ENCODE assay signal across 1 cellular context in genomic region chr20:48738399-48739304, GRCh38.
TF ChIP-seq lines count a peak whose summit lies in the region.

No MANE protein-coding gene starts in this region.

TF ChIP-seq in HepG2, 621 proteins besides CTCF, POLR2A, EP300 and RAD21 (continued from another document):
- peak; percentile 59; the same call in 1 of the 2 replicates for TF ChIP-seq ZNF609 (CRISPR knock-in tag; IDR thresholded peaks at IDR 0.05; ENCODE audit: borderline replicate concordance)
- peak; percentile 78; the same call in 1 of the 2 replicates for TF ChIP-seq ZNF691 (CRISPR knock-in tag; IDR thresholded peaks at IDR 0.05; ENCODE audit: borderline replicate concordance, low read depth)
- TF ChIP-seq ARID5B (CRISPR knock-in tag; IDR thresholded peaks at IDR 0.05) = peak; percentile 80
- TF ChIP-seq CSRNP1 (CRISPR knock-in tag; IDR thresholded peaks at IDR 0.05) = no peak
- no peak for TF ChIP-seq ZNF30 (CRISPR knock-in tag; IDR thresholded peaks at IDR 0.05)
- peak; percentile 3; the same call in 1 of the 2 replicates for TF ChIP-seq ZZZ3 (CRISPR knock-in tag; IDR thresholded peaks at IDR 0.05; ENCODE audit: borderline replicate concordance)
- TF ChIP-seq REL (CRISPR knock-in tag; conservative IDR thresholded peaks at IDR 0.05) = no peak
- no peak for TF ChIP-seq KLF9 (CRISPR knock-in tag; IDR thresholded peaks at IDR 0.05; ENCODE audit: low read depth)
- no peak for TF ChIP-seq SP4 (CRISPR knock-in tag; IDR thresholded peaks at IDR 0.05)
- TF ChIP-seq ARHGAP35 (CRISPR knock-in tag; IDR thresholded peaks at IDR 0.05; ENCODE audit: borderline replicate concordance) = no peak; the same call in 1 of the 2 replicates
- peak; percentile 77; the same call in 1 of the 2 replicates for TF ChIP-seq ZMAT3 (CRISPR knock-in tag; conservative IDR thresholded peaks at IDR 0.05)
- TF ChIP-seq EHMT2 (IDR thresholded peaks at IDR 0.05; ENCODE audit: borderline replicate concordance, low read depth, low read length) = no peak
- no peak for TF ChIP-seq FOXA1 (IDR thresholded peaks at IDR 0.05)
- TF ChIP-seq FOXA1 (CRISPR knock-in tag; IDR thresholded peaks at IDR 0.05) = no peak; the same call in 1 of the 2 replicates
- TF ChIP-seq NR2F1 (CRISPR knock-in tag; IDR thresholded peaks at IDR 0.05) = no peak
- peak; percentile 82 for TF ChIP-seq SALL1 (CRISPR knock-in tag; IDR thresholded peaks at IDR 0.05)
- TF ChIP-seq ZNF678 (CRISPR knock-in tag; IDR thresholded peaks at IDR 0.05) = no peak
- TF ChIP-seq YEATS4 (CRISPR knock-in tag; IDR thresholded peaks at IDR 0.05; ENCODE audit: borderline replicate concordance) = no peak
- no peak for TF ChIP-seq MLLT10 (CRISPR knock-in tag; IDR thresholded peaks at IDR 0.05)
- TF ChIP-seq ZNF816 (CRISPR knock-in tag; IDR thresholded peaks at IDR 0.05; ENCODE audit: borderline replicate concordance) = no peak
- TF ChIP-seq ZNF737 (CRISPR knock-in tag; IDR thresholded peaks at IDR 0.05; ENCODE audit: borderline replicate concordance) = no peak
- no peak; the same call in 1 of the 2 replicates for TF ChIP-seq DMTF1 (CRISPR knock-in tag; IDR thresholded peaks at IDR 0.05)
- TF ChIP-seq ZNF614 (CRISPR knock-in tag; IDR thresholded peaks at IDR 0.05; ENCODE audit: borderline replicate concordance) = no peak
- no peak for TF ChIP-seq SCMH1 (CRISPR knock-in tag; IDR thresholded peaks at IDR 0.05; ENCODE audit: borderline replicate concordance)
- no peak for TF ChIP-seq ZFP1 (CRISPR knock-in tag; IDR thresholded peaks at IDR 0.05)
- no peak for TF ChIP-seq SALL2 (CRISPR knock-in tag; IDR thresholded peaks at IDR 0.05)
- TF ChIP-seq ATAD3A (CRISPR knock-in tag; IDR thresholded peaks at IDR 0.05) = no peak
- peak; percentile 54 for TF ChIP-seq ZFY (CRISPR knock-in tag; IDR thresholded peaks at IDR 0.05)
- peak; percentile 48 for TF ChIP-seq PITX1 (CRISPR knock-in tag; IDR thresholded peaks at IDR 0.05)
- no peak for TF ChIP-seq NFE2 (CRISPR knock-in tag; IDR thresholded peaks at IDR 0.05)
- peak; percentile 39; the same call in 1 of the 2 replicates for TF ChIP-seq ZSCAN21 (CRISPR knock-in tag; IDR thresholded peaks at IDR 0.05; ENCODE audit: borderline replicate concordance)
- TF ChIP-seq IRF2 (CRISPR knock-in tag; IDR thresholded peaks at IDR 0.05) = peak; percentile 16; the same call in 1 of the 2 replicates
- no peak for TF ChIP-seq MIER3 (CRISPR knock-in tag; IDR thresholded peaks at IDR 0.05; ENCODE audit: borderline replicate concordance)
- no peak for TF ChIP-seq ZNF17 (CRISPR knock-in tag; IDR thresholded peaks at IDR 0.05)
- TF ChIP-seq ISL2 (CRISPR knock-in tag; IDR thresholded peaks at IDR 0.05) = no peak
- no peak for TF ChIP-seq GATAD1 (CRISPR knock-in tag; IDR thresholded peaks at IDR 0.05)
- TF ChIP-seq KLF6 (CRISPR knock-in tag; IDR thresholded peaks at IDR 0.05) = no peak
- no peak for TF ChIP-seq ZFP36L1 (CRISPR knock-in tag; IDR thresholded peaks at IDR 0.05)
- no peak for TF ChIP-seq ZSCAN9 (CRISPR knock-in tag; IDR thresholded peaks at IDR 0.05; ENCODE audit: borderline replicate concordance)
- no peak for TF ChIP-seq NBN (conservative IDR thresholded peaks at IDR 0.05)
- TF ChIP-seq FOSL1 (CRISPR knock-in tag; IDR thresholded peaks at IDR 0.05; ENCODE audit: borderline replicate concordance) = no peak
TF ChIP-seq in HepG2: peak in this region for 161.
